Comparison of ENCODE assay signal across 10 cellular contexts in genomic region chr13:97810152-97810551, GRCh38.
DNase-seq lines count a peak whose midpoint lies in the region; ATAC-seq, FAIRE-seq and TF ChIP-seq lines count a peak whose summit lies in the region.
"Had no signal": no experiment of that assay in that cellular context is flagged by ENCODE, and none has a peak within 500 bp of the region (broad histone marks: within the 10 kb centered on the region; RNA-seq: fewer than 3 reads in every experiment).

No MANE protein-coding gene starts in this region.

- CTCF ChIA-PET in HEK293 (lab: Yijun Ruan, JAX): interaction anchor here (1.2 kb wide), 1 partner anchor 10 kb away, joined by 3 read pairs; no protein-coding TSS in a partner anchor

- H3K36me3 ChIP-seq in HEK293 (ENCODE audit: control insufficient read depth in 2 of 2, insufficient read depth in 1 of 2, low read length in 2 of 2): no peaks in the 10 kb centered on the region
- no peaks in the 10 kb centered on the region for H3K36me3 ChIP-seq in kidney (ENCODE audit: control insufficient read depth in 1 of 2, insufficient read depth in 2 of 2, low read length in 2 of 2)

- H3K9me3 ChIP-seq in HEK293 (ENCODE audit: control insufficient read depth, insufficient read depth, low read depth, low read length) (no peaks in the 10 kb centered on the region), kidney (ENCODE audit: control insufficient read depth in 1 of 2, low read length in 2 of 2) (no peaks in the 10 kb centered on the region)

- H3K27ac ChIP-seq in HEK293 (ENCODE audit: extremely low read depth, low read depth, low read length) (no peak overlapping the region), kidney (ENCODE audit: low read depth in 2 of 2, low read length in 2 of 2) (no peak overlapping the region)

- no peak overlapping the region for H3K4me3 ChIP-seq in AG09309 (ENCODE audit: control insufficient read depth, low read depth, low read length)
- no peak overlapping the region for H3K4me3 ChIP-seq in HEK293 (ENCODE audit: low read depth, low read length)
- H3K4me3 ChIP-seq in kidney (ENCODE audit: low read length in 2 of 2): no peak overlapping the region

- H3K4me1 ChIP-seq in HEK293 (ENCODE audit: control insufficient read depth, insufficient read depth, low read length) (no peaks in the 10 kb centered on the region; the same call in 1 of the 2 replicates), kidney (ENCODE audit: control insufficient read depth in 1 of 2, insufficient read depth in 1 of 2, low read depth in 1 of 2, low read length in 2 of 2) (no peaks in the 10 kb centered on the region)

- DNase-seq in AG09309 (ENCODE audit: low read depth): no peak
- no peak for DNase-seq in kidney
- no peak for DNase-seq in stimulated activated CD4-positive, alpha-beta T cell treated with anti-CD3 and anti-CD28 coated beads, Interleukin-1b, Interleukin-23, amount 100 ng/mL, for 48 hours
- DNase-seq: stimulated activated CD4-positive, alpha-beta T cell treated with anti-CD3 and anti-CD28 coated beads, Interleukin-12 subunit alpha, Interleukin-12 subunit beta, amount 100 ng/mL, for 4 hours had no signal

- ATAC-seq in SK-N-SH treated with all-trans-retinoic acid at 6 μM for 48 hours: peak; percentile 78
- no peak for ATAC-seq in HG03139 (IDR thresholded peaks at IDR 0.05; ENCODE audit: unreplicated experiment)
- ATAC-seq in GM21576 (IDR thresholded peaks at IDR 0.05; ENCODE audit: unreplicated experiment): no peak
- ATAC-seq in GM19395 (IDR thresholded peaks at IDR 0.05; ENCODE audit: unreplicated experiment): no peak

- H3K9ac ChIP-seq in kidney (ENCODE audit: low read length in 2 of 2): no peak overlapping the region

- TF ChIP-seq CTCF in AG09309 (IDR thresholded peaks at IDR 0.05; ENCODE audit: control insufficient read depth, insufficient read depth, low read depth, low read length, missing control alignments) (peak; percentile 39), HEK293 (tag by site-specific recombination; IDR thresholded peaks at IDR 0.05) (no peak), kidney (IDR thresholded peaks at IDR 0.05; ENCODE audit: borderline replicate concordance, extremely low read depth, insufficient read depth) (peak; percentile 12)

- no peak for FAIRE-seq in kidney (lab: Jason Lieb, UNC)
- FAIRE-seq: GM12891 had no signal

- intact Hi-C loops in kidney (cut with DNase I): no loop called here

- POLR2A ChIA-PET in HEK293 (lab: Yijun Ruan, JAX): no interaction called here

TF ChIP-seq in HEK293, 187 proteins besides CTCF, POLR2A, EP300 and RAD21:
- TF ChIP-seq ZNF23 (tag by site-specific recombination; IDR thresholded peaks at IDR 0.05; ENCODE audit: borderline replicate concordance) (no peak), ZNF654 (tag by site-specific recombination; IDR thresholded peaks at IDR 0.05; ENCODE audit: low read depth) (peak; percentile 34)
TF ChIP-seq in HEK293: peak in this region for 1.

TF ChIP-seq in SK-N-SH treated with all-trans-retinoic acid at 6 μM for 48 hours, 23 proteins besides CTCF, POLR2A, EP300 and RAD21:
- TF ChIP-seq CREB5 (CRISPR knock-in tag; IDR thresholded peaks at IDR 0.05; ENCODE audit: low read depth): no peak
- no peak for TF ChIP-seq ZNF8 (CRISPR knock-in tag; IDR thresholded peaks at IDR 0.05)
- no peak for TF ChIP-seq ESRRG (CRISPR knock-in tag; IDR thresholded peaks at IDR 0.05)
- no peak for TF ChIP-seq ZFP3 (CRISPR knock-in tag; IDR thresholded peaks at IDR 0.05)
- no peak for TF ChIP-seq TSHZ2 (CRISPR knock-in tag; IDR thresholded peaks at IDR 0.05)
- TF ChIP-seq PPARA (CRISPR knock-in tag; IDR thresholded peaks at IDR 0.05; ENCODE audit: borderline replicate concordance): no peak
- no peak for TF ChIP-seq GLIS3 (CRISPR knock-in tag; IDR thresholded peaks at IDR 0.05)
- no peak for TF ChIP-seq CSRNP3 (CRISPR knock-in tag; IDR thresholded peaks at IDR 0.05)
- no peak for TF ChIP-seq POU6F1 (CRISPR knock-in tag; IDR thresholded peaks at IDR 0.05; ENCODE audit: borderline replicate concordance, low read depth)
- TF ChIP-seq TOX (CRISPR knock-in tag; IDR thresholded peaks at IDR 0.05; ENCODE audit: borderline replicate concordance): no peak
- no peak for TF ChIP-seq ZC3H10 (CRISPR knock-in tag; IDR thresholded peaks at IDR 0.05)
- TF ChIP-seq BACH2 (CRISPR knock-in tag; IDR thresholded peaks at IDR 0.05; ENCODE audit: borderline replicate concordance): no peak
- no peak for TF ChIP-seq SNAI2 (CRISPR knock-in tag; IDR thresholded peaks at IDR 0.05)
- TF ChIP-seq ISL1 (CRISPR knock-in tag; IDR thresholded peaks at IDR 0.05): no peak
